ENCODE assay signal across 23 cellular contexts in genomic region chr1:9260086-9260766, GRCh38. TPM values are rescaled to one million over a fixed set of nuclear protein-coding genes. Genes with fewer than 3 reads are reported as not detected.
DNase-seq lines count a peak whose midpoint lies in the region; ATAC-seq, FAIRE-seq and TF ChIP-seq lines count a peak whose summit lies in the region.
"Had no signal": no experiment of that assay in that cellular context is flagged by ENCODE, and none has a peak within 500 bp of the region (broad histone marks: within the 10 kb centered on the region; RNA-seq: fewer than 3 reads in every experiment).

No MANE protein-coding gene starts in this region.

- H3K36me3 ChIP-seq in K562 (ENCODE audit: control insufficient read depth, insufficient read depth, low read length) = no peaks in the 10 kb centered on the region
- H3K36me3 ChIP-seq in mesendoderm (ENCODE audit: control insufficient read depth, insufficient read depth, low read length) = no peaks in the 10 kb centered on the region

- BruUV-seq in K562 (replicated peaks; lab: Mats Ljungman, UMichigan) = no TSS peak

- TF ChIP-seq EP300 in K562 (IDR thresholded peaks at IDR 0.05; ENCODE audit: low read length) = no peak

- peak overlapping the region; percentile 60 for H4K5ac ChIP-seq in H9 (ENCODE audit: insufficient read length, low read depth, low read length)
- no peak overlapping the region for H4K5ac ChIP-seq in mesendoderm (ENCODE audit: low read length)

- TF ChIP-seq POLR2A in K562 (conservative IDR thresholded peaks at IDR 0.05) = no peak

- in situ Hi-C loops in K562 (cut with MboI) = no loop called here

- H3K79me1 ChIP-seq in H9 (ENCODE audit: insufficient read depth, low read depth, low read length, poor library complexity, severe bottlenecking) = no peaks in the 10 kb centered on the region
- H3K79me1 ChIP-seq in mesendoderm (ENCODE audit: low read length) = peaks cover 3% of the 10 kb centered on the region

- H3K4me1 ChIP-seq in H9 (ENCODE audit: insufficient read depth, low read length) (no peaks in the 10 kb centered on the region), K562 (replicated peaks in 1 of 2; ENCODE audit: control insufficient read depth in 2 of 2, insufficient read depth in 2 of 2, low read length in 2 of 2) (peaks cover 0 to 8% of the 10 kb centered on the region in 2 experiments; a peak in 1 of 5 replicates), mesendoderm (ENCODE audit: control insufficient read depth, low read depth, low read length) (no peaks in the 10 kb centered on the region)
- H3K4me1 ChIP-seq: esophagus squamous epithelium, vagina had no signal

- CTCF ChIA-PET in K562 (lab: Yijun Ruan, JAX; ENCODE audit: low intra/inter-chr PET ratio) = interaction anchor here (0.6 kb wide), 1 partner anchor 196 kb away, joined by 3 read pairs; no protein-coding TSS in a partner anchor

- no peaks in the 10 kb centered on the region for H3K23me2 ChIP-seq in H9 (ENCODE audit: insufficient read length, low read depth, low read length, poor library complexity, severe bottlenecking)

- H2AFZ ChIP-seq in H9 (ENCODE audit: low read length) (no peak overlapping the region), K562 (ENCODE audit: low read depth, low read length) (no peak overlapping the region)

- no peaks in the 10 kb centered on the region for H4K20me1 ChIP-seq in H9 (ENCODE audit: control insufficient read depth, insufficient read depth, insufficient read length)
- H4K20me1 ChIP-seq in K562 (replicated peaks; ENCODE audit: control insufficient read depth, insufficient read depth, low read length) = peaks cover 5% of the 10 kb centered on the region; the same call in 1 of the 2 replicates

- peak overlapping the region; percentile 24 for H2BK120ac ChIP-seq in H9 (ENCODE audit: low read depth, low read length, poor library complexity, severe bottlenecking)
- H2BK120ac ChIP-seq in mesendoderm (ENCODE audit: low read depth, low read length) = no peak overlapping the region

- H3K9ac ChIP-seq in H9 (ENCODE audit: extremely low read depth, insufficient read length, low read length) (no peak overlapping the region), K562 (ENCODE audit: insufficient read depth in 1 of 2, low read depth in 2 of 2, low read length in 2 of 2) (no peak overlapping the region), mesendoderm (ENCODE audit: low read length) (no peak overlapping the region)
- H3K9ac ChIP-seq: BLaER1 treated with 17β-estradiol and CSF1 and Interleukin-3, amounts not matched to agents 10 nM and 100 nM had no signal

- peaks cover 8% of the 10 kb centered on the region for H3K9me3 ChIP-seq in H9 (ENCODE audit: control insufficient read depth, low read depth, low read length)
- H3K9me3 ChIP-seq in K562 (replicated peaks; ENCODE audit: control insufficient read depth, insufficient read depth, low read depth, low read length) = peaks cover 23% of the 10 kb centered on the region
- H3K9me3 ChIP-seq: esophagus squamous epithelium, vagina had no signal

- H3K27me3 ChIP-seq in H9 (ENCODE audit: insufficient read depth, low read length) = no peaks in the 10 kb centered on the region
- H3K27me3 ChIP-seq in K562 (ENCODE audit: control insufficient read depth in 2 of 2, insufficient read depth in 2 of 2, low read length in 2 of 2) = peaks cover 24 to 53% of the 10 kb centered on the region in 2 experiments
- H3K27me3 ChIP-seq in mesendoderm (ENCODE audit: insufficient read depth, low read length, poor library complexity) = no peaks in the 10 kb centered on the region
- H3K27me3 ChIP-seq: BLaER1 treated with 17β-estradiol and CSF1 and Interleukin-3, amounts not matched to agents 10 nM and 100 nM; esophagus squamous epithelium; vagina had no signal

- H3K4me3 ChIP-seq in AG10803 (ENCODE audit: low read length) (no peak overlapping the region), K562 (no peak overlapping the region), mesendoderm (ENCODE audit: low read length) (peak overlapping the region; percentile 22)
- H3K4me3 ChIP-seq: BLaER1 treated with 17β-estradiol and CSF1 and Interleukin-3, amounts not matched to agents 10 nM and 100 nM; esophagus squamous epithelium; vagina had no signal

- peak; percentile 89 for FAIRE-seq in K562 (lab: Jason Lieb, UNC)
- FAIRE-seq: D721Med, GM18507, TTC549 had no signal

- H3K23ac ChIP-seq in H9 (ENCODE audit: insufficient read length, low read depth, low read length) = peak overlapping the region; percentile 4
- no peak overlapping the region for H3K23ac ChIP-seq in mesendoderm (ENCODE audit: low read length)

- H3K27ac Mint-ChIP-seq in H9 = peak overlapping the region in 2 of 3 experiments; percentile 17 to 68; a peak in 4 of 7 replicates
- H3K27ac Mint-ChIP-seq: memory B cell had no signal

- intact Hi-C loops in K562 (cut with micrococcal nuclease) = no loop called here

- TF ChIP-seq RAD21 in K562 (CRISPR knock-in tag; conservative IDR thresholded peaks at IDR 0.05 in 1 of 2, IDR thresholded peaks at IDR 0.05 in 1 of 2) = no peak

- H4K91ac ChIP-seq in H9 (ENCODE audit: insufficient read length, low read depth, low read length) = peak overlapping the region; percentile 1

- DNase-seq in AG10803 (ENCODE audit: low read depth) = peak; percentile 26
- no peak for DNase-seq in H9
- no peak for DNase-seq in K562 (ENCODE audit: extremely low read depth in 1 of 4, low spot score in 3 of 4)
- DNase-seq in mesendoderm = no peak
- no peak for DNase-seq in cerebellum (ENCODE audit: low spot score)
- no peak for DNase-seq in globus pallidus (ENCODE audit: low spot score)
- DNase-seq in RKO (ENCODE audit: low spot score) = no peak
- DNase-seq: ACHN; effector memory CD4-positive, alpha-beta T cell; esophagus squamous epithelium; H7; naive B cell; NCI-H1105 treated with DMSO at 0.1 percent for 48 hours; NCI-H2081; NCI-H446; SHP77 had no signal

- no peak overlapping the region for H3K56ac ChIP-seq in H9 (ENCODE audit: insufficient read length, low read depth, low read length)
- H3K56ac ChIP-seq in mesendoderm (ENCODE audit: low read length) = no peak overlapping the region

- no peak for TF ChIP-seq CTCF in AG10803 (conservative IDR thresholded peaks at IDR 0.05; ENCODE audit: low read length)
- TF ChIP-seq CTCF in H9 (conservative IDR thresholded peaks at IDR 0.05) = no peak
- no peak for TF ChIP-seq CTCF in K562 (IDR thresholded peaks at IDR 0.05 in 2 of 3, conservative IDR thresholded peaks at IDR 0.05 in 1 of 3; ENCODE audit: insufficient read depth in 2 of 3, low read depth in 1 of 3, low read length in 3 of 3)

- H2AK5ac ChIP-seq in H9 (ENCODE audit: insufficient read length, low read length) (peak overlapping the region; percentile 0), mesendoderm (ENCODE audit: low read length) (no peak overlapping the region)

- peaks cover 22 to 40% (median 30%) of the 10 kb centered on the region in 3 experiments for H3K36me3 Mint-ChIP-seq in H9 (ENCODE audit: insufficient read depth in 1 of 3, low read depth in 3 of 3)

- H3T11ph ChIP-seq in H9 (ENCODE audit: low read length) = peak overlapping the region; percentile 37

- H3K79me2 ChIP-seq in H9 (ENCODE audit: insufficient read depth, low read length) (no peaks in the 10 kb centered on the region), K562 (ENCODE audit: control insufficient read depth, insufficient read depth, low read length) (no peaks in the 10 kb centered on the region), mesendoderm (ENCODE audit: control insufficient read depth, insufficient read depth, low read length) (no peaks in the 10 kb centered on the region)

- H2BK15ac ChIP-seq in H9 (ENCODE audit: low read depth, low read length) (no peak overlapping the region), mesendoderm (replicated peaks; ENCODE audit: low read depth) (no peak overlapping the region)

- H2BK20ac ChIP-seq in H9 (ENCODE audit: low read depth, low read length, poor library complexity, severe bottlenecking) = no peak overlapping the region

- no peaks in the 10 kb centered on the region for H3K9me1 ChIP-seq in K562 (ENCODE audit: control insufficient read depth, insufficient read depth, low read length)

- H3K9me3 Mint-ChIP-seq in H9 = peaks cover 26 to 29% of the 10 kb centered on the region in 2 experiments
- H3K9me3 Mint-ChIP-seq: memory B cell had no signal

- H3K27me3 Mint-ChIP-seq in H9 (ENCODE audit: low read depth) = peaks cover 2% of the 10 kb centered on the region; the same call in 1 of the 2 replicates
- H3K27me3 Mint-ChIP-seq: memory B cell, naive B cell had no signal

- peak overlapping the region; percentile 66; the same call in 1 of the 2 replicates for H3K4ac ChIP-seq in H9 (ENCODE audit: low read depth, low read length)
- no peak overlapping the region for H3K4ac ChIP-seq in mesendoderm (ENCODE audit: low read depth, low read length)

- ATAC-seq in K562 (no peak), HG03196 (IDR thresholded peaks at IDR 0.05; ENCODE audit: unreplicated experiment) (no peak)

- H2BK12ac ChIP-seq in H9 (ENCODE audit: insufficient read length, low read depth, low read length) = no peak overlapping the region

- peak overlapping the region; percentile 8; the same call in 1 of the 2 replicates for H3K14ac ChIP-seq in H9 (ENCODE audit: insufficient read depth, low read length)

- H3K27ac ChIP-seq in H9 (ENCODE audit: insufficient read length, low read depth, low read length) = peak overlapping the region; percentile 6
- H3K27ac ChIP-seq in K562 (ENCODE audit: extremely low read depth, low read depth, low read length) = no peak overlapping the region
- H3K27ac ChIP-seq in mesendoderm (ENCODE audit: low read depth, low read length) = no peak overlapping the region
- H3K27ac ChIP-seq: esophagus squamous epithelium, vagina had no signal

- peaks cover 3 to 9% of the 10 kb centered on the region in 2 experiments; a peak in 2 of 4 replicates for H3K4me1 Mint-ChIP-seq in H9

- H3K18ac ChIP-seq in H9 (ENCODE audit: insufficient read length, low read depth, low read length) = peak overlapping the region; percentile 89
- H3K18ac ChIP-seq in mesendoderm (ENCODE audit: low read length) = no peak overlapping the region

- H4K8ac ChIP-seq in H9 (replicated peaks; ENCODE audit: insufficient read length, low read depth, low read length) = peak overlapping the region; percentile 62
- H4K8ac ChIP-seq in mesendoderm (ENCODE audit: low read depth, low read length) = no peak overlapping the region

- H2BK5ac ChIP-seq in H9 (ENCODE audit: insufficient read length, low read length) (peak overlapping the region; percentile 23), mesendoderm (ENCODE audit: low read length) (no peak overlapping the region)

- no peak overlapping the region for H3K4me3 Mint-ChIP-seq in H9
- H3K4me3 Mint-ChIP-seq: memory B cell, naive B cell had no signal

- H3K4me2 ChIP-seq in H9 (ENCODE audit: insufficient read depth, insufficient read length, low read length) (no peak overlapping the region), K562 (ENCODE audit: insufficient read depth, low read length) (no peak overlapping the region), mesendoderm (ENCODE audit: low read length) (no peak overlapping the region)

- WGBS in H9 (ENCODE audit: extremely low coverage, insufficient read length, low lambda C conversion rate) = no CpG with 5 or more reads among the region's 18 CpGs
- 87% methylated on average over 18 of the region's 18 CpGs for WGBS in K562 (ENCODE audit: insufficient coverage, low coverage, missing lambda C conversion rate)
- WGBS in mesendoderm (ENCODE audit: extremely low coverage, insufficient coverage, low lambda C conversion rate) = no CpG with 5 or more reads among the region's 18 CpGs

- POLR2A ChIA-PET in K562 (lab: Yijun Ruan, JAX) = no interaction called here

RNA-seq across cellular contexts. Expression of gene H6PD, which starts 25.7 kb away (rescaled TPM):
- 7.6 and 7.9 TPM in 2 replicates for total RNA-seq in H9 (2021)
- 1.6 and 4.4 TPM in 2 replicates for total RNA-seq in K562 (2011; cell fraction: chromatin; rRNA removed; ENCODE audit: low replicate concordance)
- 3.2 and 3.8 TPM in 2 replicates for total RNA-seq in K562 (2011; cell fraction: nucleolus; rRNA removed)
- 3.3 and 3.5 TPM in 2 replicates for total RNA-seq in K562 (2011; cell fraction: nucleoplasm; rRNA removed)
- total RNA-seq in K562 (2014; rRNA removed) = 1.0 and 1.5 TPM in 2 replicates
- 0.84 and 1.2 TPM in 2 replicates for total RNA-seq in K562 (2014; rRNA removed; fragmentation: Illumina TruSeq; extraction: Trizol)
- total RNA-seq in K562 (2015; rRNA removed; fragmentation: Illumina TruSeq; extraction: Trizol) = 1.5 and 1.7 TPM in 2 replicates
- total RNA-seq in K562 (2021) = 1.8 and 2.5 TPM in 2 replicates
- polyA plus RNA-seq in K562 (2011; rRNA removed) = 0.82 and 1.9 TPM in 2 replicates
- 1.4 and 1.8 TPM in 2 replicates for polyA plus RNA-seq in K562 (2011; cell fraction: cytosol; rRNA removed)
- 1.7 and 1.8 TPM in 2 replicates for polyA plus RNA-seq in K562 (2011; cell fraction: nucleus; rRNA removed)
- 1.5 and 6.3 TPM in 2 replicates for polyA plus RNA-seq in K562 (2012)
- 0.95 and 1.1 TPM in 2 replicates for polyA plus RNA-seq in K562 (2014; fragmentation: Illumina TruSeq; extraction: Trizol)
- polyA plus RNA-seq in K562 (2014; fragmentation: Nextera tagmentation; extraction: Ambion mirVana) = under 1 TPM; 0.04 to 0.08 TPM
- polyA plus RNA-seq in K562 (2014; rRNA removed) = 1.1 and 1.2 TPM in 2 replicates
- polyA minus RNA-seq in K562 (2011; rRNA and poly(A)+ RNA removed) = 0.95 and 1.0 TPM in 2 replicates
- polyA minus RNA-seq in K562 (2011; cell fraction: cytosol; rRNA and poly(A)+ RNA removed) = 1.7 and 2.8 TPM in 2 replicates
- polyA minus RNA-seq in K562 (2011; cell fraction: nucleus; rRNA and poly(A)+ RNA removed) = 0.81 and 1.00 TPM in 2 replicates
- 1.6 TPM for polyA plus RNA-seq in mesendoderm (2013, experiment 1 of 2)
- 1.5 TPM for polyA plus RNA-seq in mesendoderm (2013, experiment 2 of 2)
- 10.1 TPM for total RNA-seq in cerebellum

RNA-seq across cellular contexts. Expression of gene SPSB1, which starts 32.5 kb away (rescaled TPM):
- total RNA-seq in H9 (2021) (2.7 and 2.9 TPM in 2 replicates), K562 (2014; rRNA removed) (0.08 TPM in 1 of 2 replicates, not detected in the other), K562 (2014; rRNA removed; fragmentation: Illumina TruSeq; extraction: Trizol) (not detected in 2 replicates), K562 (2015; rRNA removed; fragmentation: Illumina TruSeq; extraction: Trizol) (0.08 TPM in 1 of 2 replicates, not detected in the other), K562 (2021) (0.22 and 0.35 TPM in 2 replicates), cerebellum (1.6 TPM)
- total RNA-seq in K562 (2011; cell fraction: chromatin; rRNA removed; ENCODE audit: low replicate concordance) = not detected in 2 replicates
- total RNA-seq in K562 (2011; cell fraction: nucleolus; rRNA removed) = 0.33 TPM in 1 of 2 replicates, not detected in the other
- not detected in 2 replicates for total RNA-seq in K562 (2011; cell fraction: nucleoplasm; rRNA removed)
- polyA plus RNA-seq in K562 (2011; rRNA removed) (0.09 and 0.14 TPM in 2 replicates), K562 (2014; fragmentation: Illumina TruSeq; extraction: Trizol) (0.22 TPM in 1 of 2 replicates, not detected in the other), K562 (2014; fragmentation: Nextera tagmentation; extraction: Ambion mirVana) (under 1 TPM in 1 of 2 experiments, not detected in 1; 0.06 TPM), K562 (2014; rRNA removed) (0.65 TPM in 1 of 2 replicates, not detected in the other)
- 0.04 and 0.15 TPM in 2 replicates for polyA plus RNA-seq in K562 (2011; cell fraction: cytosol; rRNA removed)
- polyA plus RNA-seq in K562 (2011; cell fraction: nucleus; rRNA removed) = 0.17 TPM in 1 of 2 replicates, not detected in the other
- 0.09 and 0.10 TPM in 2 replicates for polyA plus RNA-seq in K562 (2012)
- polyA minus RNA-seq in K562 (2011; rRNA and poly(A)+ RNA removed) = 0.12 TPM in 1 of 2 replicates, not detected in the other
- 0.55 TPM in 1 of 2 replicates, not detected in the other for polyA minus RNA-seq in K562 (2011; cell fraction: cytosol; rRNA and poly(A)+ RNA removed)
- 0.11 TPM in 1 of 2 replicates, not detected in the other for polyA minus RNA-seq in K562 (2011; cell fraction: nucleus; rRNA and poly(A)+ RNA removed)
- 2.3 TPM for polyA plus RNA-seq in mesendoderm (2013, experiment 1 of 2)
- 2.2 TPM for polyA plus RNA-seq in mesendoderm (2013, experiment 2 of 2)
